8 cellular contexts compared by ENCODE assay signal in the genomic region with DNA sequence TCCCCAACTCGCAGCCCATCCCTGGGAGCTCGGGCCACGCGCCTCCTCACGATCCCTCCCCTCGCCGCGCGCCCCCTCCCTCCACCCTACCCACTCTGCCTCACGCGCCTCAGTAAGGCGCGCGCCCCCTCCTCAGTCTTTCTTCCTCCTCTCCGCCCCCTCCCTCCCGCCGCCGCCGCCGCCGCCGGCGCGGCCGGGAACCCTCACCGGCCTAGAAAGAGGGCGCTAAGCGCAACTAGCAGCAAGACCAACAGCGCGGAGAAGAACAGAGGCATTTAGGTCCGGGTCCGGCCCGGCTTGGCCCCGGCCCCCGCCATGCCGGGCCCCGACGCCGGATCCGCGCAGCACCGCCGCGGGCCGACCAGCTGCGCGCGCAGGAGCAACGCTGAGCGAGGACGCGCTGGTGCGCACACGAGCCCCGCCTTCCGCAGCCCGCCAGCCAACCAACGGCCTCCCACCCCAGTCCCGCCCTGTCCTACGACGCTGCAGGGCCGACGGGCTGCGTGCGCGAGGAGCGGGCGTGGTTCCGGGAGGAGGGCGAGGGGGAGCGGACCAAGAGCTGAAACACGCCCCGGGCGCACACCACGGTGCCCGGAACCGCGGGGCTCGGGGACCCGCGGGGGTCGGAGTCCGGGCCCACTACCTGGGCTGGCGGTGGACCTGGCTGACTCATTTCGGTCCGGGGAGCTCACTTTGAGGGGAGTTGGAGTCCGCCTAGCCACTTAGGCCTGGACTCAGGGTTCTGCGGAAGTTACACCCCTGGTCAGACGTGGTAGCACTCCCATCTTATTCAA. TPM values are rescaled to one million over a fixed set of nuclear protein-coding genes. Genes with fewer than 3 reads are reported as not detected.
DNase-seq lines count a peak whose midpoint lies in the region; ATAC-seq and TF ChIP-seq lines count a peak whose summit lies in the region.

A gene (minus strand): TSS at position 377 of the 794 bp plus-strand sequence. CDS start 102 bp downstream, at position 275.

- H3K36me3 ChIP-seq in PC-9 (ENCODE audit: low read depth) (peaks cover 30% of the 10 kb centered on the region; the same call in 1 of the 2 replicates), mucosa of stomach (ENCODE audit: control insufficient read depth, insufficient read depth, low read length) (peaks cover 7% of the 10 kb centered on the region)

- peak within 1 kb of the TSS; percentile 31; the same call in 1 of the 2 replicates for H3K27ac ChIP-seq in PC-9

- no peaks in the 10 kb centered on the region for H3K27me3 ChIP-seq in PC-9 (ENCODE audit: insufficient read depth, low read depth)
- H3K27me3 ChIP-seq in mucosa of stomach (ENCODE audit: control insufficient read depth, insufficient read depth, low read length), result no peaks in the 10 kb centered on the region

- TF ChIP-seq POLR2A in erythroblast (IDR thresholded peaks at IDR 0.05; ENCODE audit: low read length), result peak; percentile 83

- no TSS peak for BruUV-seq in PC-9 (replicated peaks; lab: Mats Ljungman, UMichigan)

- H3K79me2 ChIP-seq in PC-9 (ENCODE audit: low read depth), result peaks cover 24% of the 10 kb centered on the region

- H3K4me3 ChIP-seq in Jurkat, Clone E6-1 (ENCODE audit: low read length), result peak within 1 kb of the TSS; percentile 97
- peak within 1 kb of the TSS; percentile 91 for H3K4me3 ChIP-seq in PC-9
- H3K4me3 ChIP-seq in mucosa of stomach (ENCODE audit: low read length), result peak within 1 kb of the TSS; percentile 97

- no peaks in the 10 kb centered on the region for H3K9me3 ChIP-seq in PC-9 (ENCODE audit: insufficient read depth, low read depth)
- H3K9me3 ChIP-seq in mucosa of stomach (ENCODE audit: control insufficient read depth, low read length), result no peaks in the 10 kb centered on the region

- H3K4me1 ChIP-seq in PC-9 (replicated peaks; ENCODE audit: insufficient read depth) (peaks cover 17% of the 10 kb centered on the region), mucosa of stomach (ENCODE audit: control insufficient read depth, insufficient read depth, low read length) (peaks cover 31% of the 10 kb centered on the region)

- peak; percentile 83 for ATAC-seq in GM21529 (IDR thresholded peaks at IDR 0.05; ENCODE audit: unreplicated experiment)

- peak within 1 kb of the TSS; percentile 84 for H3K9ac ChIP-seq in mucosa of stomach (ENCODE audit: low read length)

- H3K9me2 ChIP-seq in PC-9 (ENCODE audit: insufficient read depth), result no peaks in the 10 kb centered on the region

- peak within 1 kb of the TSS; percentile 92 for H2AFZ ChIP-seq in PC-9

- DNase-seq in DMS 273 (lab: John Stamatoyannopoulos, UW; ENCODE audit: unreplicated experiment) (peak; percentile 98), PC-9 (peak; percentile 85 to 93), erythroblast (lab: John Stamatoyannopoulos, UW) (peak; percentile 97 to 98)
- peak; percentile 89 for DNase-seq in Jurkat, Clone E6-1 (ENCODE audit: low read depth, low spot score)
- peak; percentile 95 for DNase-seq in activated T-cell treated with anti-CD3 and anti-CD28 coated beads, Interleukin-2, amount 50 U/mL, for 1 hour
- peak; percentile 96 for DNase-seq in stimulated activated CD8-positive, alpha-beta memory T cell treated with anti-CD3 and anti-CD28 coated beads, Interleukin-4, amount 100 ng/mL, for 48 hours

- POLR2A ChIA-PET in PC-9 (lab: Charles Lee; ENCODE audit: unreplicated experiment), result interaction anchor here (0.6 kb wide), 2 partner anchors 13 to 23 kb away, joined by 4 to 12 read pairs; no protein-coding TSS in a partner anchor

- intact Hi-C loops in PC-9 (cut with micrococcal nuclease; ENCODE audit: unreplicated experiment), result loop anchor here (5.0 kb wide), 3 partner anchors 107 to 472 kb away; a partner anchor contains a TSS

- peaks cover 15% of the 10 kb centered on the region for H4K20me1 ChIP-seq in PC-9 (ENCODE audit: insufficient read depth)

- CTCF ChIA-PET in PC-9 (lab: Charles Lee), result interaction anchor here (0.6 to 2.9 kb wide), 6 partner anchors 31 to 464 kb away, joined by 3 to 14 read pairs (median 4); a partner anchor contains a TSS

- peak within 1 kb of the TSS; percentile 99 for H3K4me2 ChIP-seq in PC-9

- no peak for TF ChIP-seq CTCF in PC-9 (conservative IDR thresholded peaks at IDR 0.05)

- H3F3A ChIP-seq in PC-9 (ENCODE audit: insufficient read depth, low read depth), result peaks cover 21% of the 10 kb centered on the region

RNA-seq across cellular contexts. Expression of the gene that starts here (rescaled TPM):
- polyA plus RNA-seq in Jurkat, Clone E6-1 (2012; ENCODE audit: insufficient read depth, insufficient read length), result 72.5 TPM
- total RNA-seq in PC-9 (2021), result 161 and 204 TPM in 2 replicates

Comparison
In these comparisons a context has a peak if more than half of its experiments do, and no peak if none do; other contexts are left out.
1. Peak in every context shown above with its lines: DNase-seq, ATAC-seq, H3K4me3 ChIP-seq and H3K27ac ChIP-seq.